In the genomic region with DNA sequence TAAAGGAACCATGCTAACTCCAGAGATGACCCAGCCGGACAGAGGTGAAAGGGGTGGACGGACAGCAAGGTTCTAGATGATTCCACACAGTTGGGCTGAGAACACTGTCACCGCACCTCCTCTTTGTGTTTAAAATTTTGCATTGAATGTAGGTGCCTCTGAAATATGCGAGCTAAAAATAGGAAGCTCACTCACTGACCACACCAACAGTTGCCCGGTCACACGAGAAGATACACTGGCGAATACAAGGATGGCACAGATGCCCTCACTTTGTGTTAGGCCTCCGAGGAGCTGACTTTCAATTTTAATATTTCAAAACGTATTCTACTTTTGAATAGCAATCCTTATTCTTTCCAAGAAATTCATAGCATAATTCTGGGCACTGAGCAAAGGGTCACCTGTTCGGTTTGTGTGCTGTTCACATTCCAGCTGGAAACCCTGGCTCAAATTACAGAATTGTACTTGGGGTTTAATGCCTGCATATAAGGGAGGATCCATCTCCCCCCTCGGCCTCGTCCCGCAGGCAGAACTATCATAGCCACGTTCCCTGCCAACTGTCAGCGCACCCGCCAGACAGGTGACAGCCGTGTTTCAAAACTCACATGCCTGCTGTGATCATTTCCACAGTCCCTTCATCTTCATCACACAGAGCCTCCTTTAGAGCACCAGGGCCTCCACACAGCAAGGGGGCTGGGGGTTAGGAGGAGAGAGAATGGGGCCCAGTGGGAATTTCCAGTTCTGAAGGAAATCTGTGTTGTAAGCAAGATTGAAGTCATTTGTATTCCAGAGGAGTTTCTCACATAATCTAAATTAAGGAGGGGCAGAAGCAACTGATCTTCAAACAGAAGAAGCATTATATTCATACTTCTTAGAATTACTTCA, we compare ENCODE assay signal across 16 cellular contexts. TPM values are rescaled to one million over a fixed set of nuclear protein-coding genes. Genes with fewer than 3 reads are reported as not detected.
DNase-seq lines count a peak whose midpoint lies in the region; ATAC-seq and TF ChIP-seq lines count a peak whose summit lies in the region.
"Had no signal": no experiment of that assay in that cellular context is flagged by ENCODE, and none has a peak within 500 bp of the region (broad histone marks: within the 10 kb centered on the region; RNA-seq: fewer than 3 reads in every experiment).

No MANE protein-coding gene starts in this region.

- CTCF ChIA-PET in CD8-positive, alpha-beta T cell (lab: Charles Lee), result interaction anchor here (1.1 to 1.5 kb wide), 2 partner anchors 9 to 47 kb away, joined by 4 to 8 read pairs; no protein-coding TSS in a partner anchor

- no peaks in the 10 kb centered on the region for H3K27me3 ChIP-seq in esophagus (ENCODE audit: control insufficient read depth in 1 of 2, insufficient read depth in 2 of 2, low read length in 2 of 2)
- no peaks in the 10 kb centered on the region for H3K27me3 ChIP-seq in thymus (ENCODE audit: control insufficient read depth, insufficient read depth)
- no peaks in the 10 kb centered on the region for H3K27me3 ChIP-seq in CD8-positive, alpha-beta T cell (ENCODE audit: insufficient read depth, low read length)

- POLR2A ChIA-PET in CD8-positive, alpha-beta T cell (lab: Charles Lee), result no interaction called here

- no peaks in the 10 kb centered on the region for H3K27me3 Mint-ChIP-seq in nephron (ENCODE audit: low read depth)
- no peaks in the 10 kb centered on the region for H3K27me3 Mint-ChIP-seq in CD8-positive, alpha-beta T cell (ENCODE audit: low read depth)
- H3K27me3 Mint-ChIP-seq: activated CD4-positive, alpha-beta memory T cell treated with anti-CD3 and anti-CD28 coated beads, Interleukin-2, amount 10 ng/mL, durations not matched to agents 7 days and 5 days; activated naive CD8-positive, alpha-beta T cell treated with anti-CD3 and anti-CD28 coated beads for 36 hours; CD4-positive, alpha-beta T cell; naive B cell had no signal

- TF ChIP-seq CTCF in nephron (IDR thresholded peaks at IDR 0.05; ENCODE audit: unreplicated experiment in 3 of 3), result no peak
- no peak for TF ChIP-seq CTCF in CD8-positive, alpha-beta T cell (IDR thresholded peaks at IDR 0.05)

- H3K27ac ChIP-seq in SK-N-MC (no peak overlapping the region), esophagus (ENCODE audit: low read depth in 2 of 2, low read length in 1 of 2) (peak overlapping the region; percentile 40 to 45), thymus (ENCODE audit: low read depth) (peak overlapping the region; percentile 75)
- no peak overlapping the region for H3K27ac ChIP-seq in CD8-positive, alpha-beta T cell (ENCODE audit: low read depth, low read length)
- H3K27ac ChIP-seq: HL-60 had no signal

- H3K4me1 ChIP-seq in esophagus (ENCODE audit: control insufficient read depth in 2 of 2, insufficient read depth in 2 of 2, low read length in 1 of 2), result no peaks in the 10 kb centered on the region
- no peaks in the 10 kb centered on the region for H3K4me1 ChIP-seq in thymus (ENCODE audit: control insufficient read depth, insufficient read depth, low read length)
- no peaks in the 10 kb centered on the region for H3K4me1 ChIP-seq in CD8-positive, alpha-beta T cell (ENCODE audit: insufficient read depth, low read length)

- peak overlapping the region in 1 of 3 experiments; percentile 25 for H3K4me3 Mint-ChIP-seq in nephron
- no peak overlapping the region for H3K4me3 Mint-ChIP-seq in CD8-positive, alpha-beta T cell
- H3K4me3 Mint-ChIP-seq: activated CD4-positive, alpha-beta memory T cell treated with anti-CD3 and anti-CD28 coated beads, Interleukin-2, amount 10 ng/mL, durations not matched to agents 7 days and 5 days; activated naive CD8-positive, alpha-beta T cell treated with anti-CD3 and anti-CD28 coated beads for 36 hours; CD4-positive, alpha-beta T cell; naive B cell; T-helper 1 cell treated with Interleukin-12 subunit alpha and Interleukin-12 subunit beta and Interleukin-4 antibody, amounts not matched to agents 30 μg/mL and 1 μg/mL, for 36 hours had no signal

- H3K9ac ChIP-seq in SK-N-MC (ENCODE audit: insufficient read length), result peak overlapping the region; percentile 19

- intact Hi-C loops in CD8-positive, alpha-beta T cell (cut with DNase I, micrococcal nuclease), result no loop called here

- H3K4me3 ChIP-seq in SK-N-MC, result no peak overlapping the region
- no peak overlapping the region for H3K4me3 ChIP-seq in esophagus (ENCODE audit: low read depth in 1 of 2, low read length in 2 of 2)
- no peak overlapping the region for H3K4me3 ChIP-seq in thymus (ENCODE audit: low read length)
- no peak overlapping the region for H3K4me3 ChIP-seq in CD8-positive, alpha-beta T cell (ENCODE audit: low read depth, low read length)

- WGBS in esophagus, 2 donors, result 85 to 87% methylated on average over 17 of the region's 17 CpGs
- WGBS in thymus, result 92% methylated on average over 17 of the region's 17 CpGs

- peak overlapping the region; percentile 76 to 90 (median 80) for H3K27ac Mint-ChIP-seq in nephron
- no peak overlapping the region for H3K27ac Mint-ChIP-seq in CD8-positive, alpha-beta T cell
- H3K27ac Mint-ChIP-seq: activated CD4-positive, alpha-beta memory T cell treated with anti-CD3 and anti-CD28 coated beads, Interleukin-2, amount 10 ng/mL, durations not matched to agents 7 days and 5 days; activated naive CD8-positive, alpha-beta T cell treated with anti-CD3 and anti-CD28 coated beads for 36 hours; CD4-positive, alpha-beta T cell; T-helper 1 cell treated with Interleukin-12 subunit alpha and Interleukin-12 subunit beta and Interleukin-4 antibody, amounts not matched to agents 30 μg/mL and 1 μg/mL, for 36 hours had no signal

- H3K4me1 Mint-ChIP-seq in nephron, result peaks cover 58% of the 10 kb centered on the region
- H3K4me1 Mint-ChIP-seq in CD8-positive, alpha-beta T cell (ENCODE audit: low read depth), result no peaks in the 10 kb centered on the region
- H3K4me1 Mint-ChIP-seq: activated CD4-positive, alpha-beta memory T cell treated with anti-CD3 and anti-CD28 coated beads, Interleukin-2, amount 10 ng/mL, durations not matched to agents 7 days and 5 days; naive B cell had no signal

- peaks cover 58% of the 10 kb centered on the region for H3K36me3 Mint-ChIP-seq in nephron (ENCODE audit: low read depth)
- H3K36me3 Mint-ChIP-seq in CD8-positive, alpha-beta T cell, result peaks cover 90% of the 10 kb centered on the region

- H3K9me3 ChIP-seq in SK-N-MC (ENCODE audit: low read depth, low read length), result no peaks in the 10 kb centered on the region
- H3K9me3 ChIP-seq in esophagus (ENCODE audit: control insufficient read depth in 2 of 2, insufficient read depth in 1 of 2, low read depth in 1 of 2, low read length in 1 of 2), result no peaks in the 10 kb centered on the region
- no peaks in the 10 kb centered on the region for H3K9me3 ChIP-seq in thymus (ENCODE audit: control insufficient read depth)
- H3K9me3 ChIP-seq in CD8-positive, alpha-beta T cell (ENCODE audit: low read length), result no peaks in the 10 kb centered on the region

- ATAC-seq in CD8-positive, alpha-beta T cell, result no peak

- no peaks in the 10 kb centered on the region for H3K36me3 ChIP-seq in SK-N-MC (ENCODE audit: insufficient read depth, low read length)
- H3K36me3 ChIP-seq in esophagus (ENCODE audit: control insufficient read depth in 2 of 2, insufficient read depth in 2 of 2, low read length in 1 of 2), result peaks cover 7 to 45% of the 10 kb centered on the region in 2 donors
- H3K36me3 ChIP-seq in thymus (ENCODE audit: control insufficient read depth, insufficient read depth), result peaks cover 49% of the 10 kb centered on the region
- H3K36me3 ChIP-seq in CD8-positive, alpha-beta T cell (ENCODE audit: insufficient read depth, low read length), result peaks cover 39% of the 10 kb centered on the region

- no peaks in the 10 kb centered on the region for H3K9me3 Mint-ChIP-seq in nephron
- H3K9me3 Mint-ChIP-seq in CD8-positive, alpha-beta T cell, result no peaks in the 10 kb centered on the region
- H3K9me3 Mint-ChIP-seq: activated CD4-positive, alpha-beta memory T cell treated with anti-CD3 and anti-CD28 coated beads, Interleukin-2, amount 10 ng/mL, durations not matched to agents 7 days and 5 days; activated naive CD8-positive, alpha-beta T cell treated with anti-CD3 and anti-CD28 coated beads for 36 hours; CD4-positive, alpha-beta T cell; naive B cell; T-helper 1 cell treated with Interleukin-12 subunit alpha and Interleukin-12 subunit beta and Interleukin-4 antibody, amounts not matched to agents 30 μg/mL and 1 μg/mL, for 36 hours had no signal

- DNase-seq in SK-N-MC (ENCODE audit: low read depth, low spot score) (no peak), DMS53 (lab: John Stamatoyannopoulos, UW) (no peak), NCI-H1930 (lab: John Stamatoyannopoulos, UW) (no peak), foreskin melanocyte (no peak)
- no peak for DNase-seq in CD8-positive, alpha-beta T cell
- DNase-seq: activated CD4-positive, alpha-beta memory T cell treated with anti-CD3 and anti-CD28 coated beads, Interleukin-2, amount 10 ng/mL, durations not matched to agents 7 days and 5 days; activated naive CD8-positive, alpha-beta T cell treated with anti-CD3 and anti-CD28 coated beads for 36 hours; CD4-positive, alpha-beta T cell; naive B cell; stimulated activated CD4-positive, alpha-beta T cell treated with anti-CD3 and anti-CD28 coated beads, Interleukin-15, amount 100 ng/mL, for 24 hours; stimulated activated CD8-positive, alpha-beta memory T cell treated with anti-CD3 and anti-CD28 coated beads, Interleukin-4, amount 100 ng/mL, for 48 hours had no signal

RNA-seq across cellular contexts. Expression of gene ADI1, which starts 48.2 kb away (rescaled TPM):
- 10 to 100 TPM; 25.7 to 41.8 TPM for polyA plus RNA-seq in esophagus
- polyA plus RNA-seq in thymus, result 50.0 TPM
- total RNA-seq in CD8-positive, alpha-beta T cell, result 10 to 100 TPM; 21.9 to 22.4 TPM

Comparison
In these comparisons a context has a peak if more than half of its experiments do, and no peak if none do; other contexts are left out.
1. H3K27ac ChIP-seq: peak in esophagus (2 of 2) and thymus (single experiment); none in SK-N-MC (single experiment) and CD8-positive, alpha-beta T cell (single experiment).